Comparison of ENCODE assay signal across 12 cellular contexts in genomic region chr6:11514672-11515071, GRCh38. TPM values are rescaled to one million over a fixed set of nuclear protein-coding genes. Genes with fewer than 3 reads are reported as not detected.
DNase-seq lines count a peak whose midpoint lies in the region; ATAC-seq lines count a peak whose summit lies in the region.
"Had no signal": no experiment of that assay in that cellular context is flagged by ENCODE, and none has a peak within 500 bp of the region (broad histone marks: within the 10 kb centered on the region; RNA-seq: fewer than 3 reads in every experiment).

No MANE protein-coding gene starts in this region.

- DNase-seq in NOMO-1 treated with DMSO at 0.1 percent for 48 hours (lab: John Stamatoyannopoulos, UW; ENCODE audit: unreplicated experiment) (peak; percentile 58), NOMO-1 treated with dmso at 0.1 percent for 144 hours (lab: John Stamatoyannopoulos, UW; ENCODE audit: unreplicated experiment) (no peak), Right ventricle myocardium superior (no peak), HPDE6-E6E7 (ENCODE audit: extremely low spot score) (no peak), NCI-H1048 (lab: John Stamatoyannopoulos, UW) (no peak)
- DNase-seq in stimulated activated naive B cell treated with anti-CD40 and anti-IgM and Interleukin-4, amounts not matched to agents 10 μg/mL and 1 μg/mL and 100 μg/mL, for 72 hours: no peak
- DNase-seq: DMS53, HFFc6, NCI-H1417 treated with DMSO at 0.1 percent for 48 hours, right lobe of liver had no signal

- H3K9me3 Mint-ChIP-seq in stimulated activated naive B cell treated with anti-CD40 and anti-IgM and Interleukin-4, amounts not matched to agents 10 μg/mL and 1 μg/mL and 100 μg/mL, for 72 hours: peaks cover 7 to 17% of the 10 kb centered on the region in 2 donors
- H3K9me3 Mint-ChIP-seq: HFFc6 had no signal

- H3K4me1 Mint-ChIP-seq in stimulated activated naive B cell treated with anti-CD40 and anti-IgM and Interleukin-4, amounts not matched to agents 10 μg/mL and 1 μg/mL and 100 μg/mL, for 72 hours: peaks cover 21 to 46% of the 10 kb centered on the region in 2 donors

- intact Hi-C loops in Right ventricle myocardium superior (cut with DNase I): no loop called here

- H3K27me3 Mint-ChIP-seq in stimulated activated naive B cell treated with anti-CD40 and anti-IgM and Interleukin-4, amounts not matched to agents 10 μg/mL and 1 μg/mL and 100 μg/mL, for 72 hours: no peaks in the 10 kb centered on the region

- peak overlapping the region; percentile 39 to 54 for H3K4me3 Mint-ChIP-seq in stimulated activated naive B cell treated with anti-CD40 and anti-IgM and Interleukin-4, amounts not matched to agents 10 μg/mL and 1 μg/mL and 100 μg/mL, for 72 hours
- H3K4me3 Mint-ChIP-seq: HFFc6 had no signal

- peak overlapping the region; percentile 88 for H3K27ac Mint-ChIP-seq in stimulated activated naive B cell treated with anti-CD40 and anti-IgM and Interleukin-4, amounts not matched to agents 10 μg/mL and 1 μg/mL and 100 μg/mL, for 72 hours
- H3K27ac Mint-ChIP-seq: HFFc6 had no signal

- peak; percentile 88 for ATAC-seq in HG02571 (IDR thresholded peaks at IDR 0.05; ENCODE audit: unreplicated experiment)
- ATAC-seq in HG03354 (IDR thresholded peaks at IDR 0.05; ENCODE audit: poor library complexity, severe bottlenecking, unreplicated experiment): peak; percentile 89
- peak; percentile 94 to 95 for ATAC-seq in stimulated activated naive B cell treated with anti-CD40 and anti-IgM and Interleukin-4, amounts not matched to agents 10 μg/mL and 1 μg/mL and 100 μg/mL, for 72 hours (replicated peaks)
- ATAC-seq in Right ventricle myocardium superior (ENCODE audit: poor library complexity): no peak
- ATAC-seq: right lobe of liver had no signal

- peaks cover 0 to 4% of the 10 kb centered on the region in 2 donors for H3K36me3 Mint-ChIP-seq in stimulated activated naive B cell treated with anti-CD40 and anti-IgM and Interleukin-4, amounts not matched to agents 10 μg/mL and 1 μg/mL and 100 μg/mL, for 72 hours

RNA-seq across cellular contexts. Expression of gene TMEM170B, which starts 22.9 kb away (rescaled TPM):
- 4.5 TPM for total RNA-seq in Right ventricle myocardium superior
